In genomic region chr18:77851798-77852197, GRCh38 we compare ENCODE assay signal across 17 cellular contexts.
DNase-seq lines count a peak whose midpoint lies in the region; ATAC-seq and TF ChIP-seq lines count a peak whose summit lies in the region.
"Had no signal": no experiment of that assay in that cellular context is flagged by ENCODE, and none has a peak within 500 bp of the region (broad histone marks: within the 10 kb centered on the region; RNA-seq: fewer than 3 reads in every experiment).

No MANE protein-coding gene starts in this region.

- no peak for TF ChIP-seq EP300 in transverse colon (IDR thresholded peaks at IDR 0.05; ENCODE audit: low read depth)

- H3K27ac ChIP-seq in transverse colon: no peak overlapping the region
- H3K27ac ChIP-seq: HL-60, Peyer's patch had no signal

- H3K4me3 ChIP-seq in transverse colon: no peak overlapping the region
- H3K4me3 ChIP-seq: GM23338, Peyer's patch had no signal

- DNase-seq in COR-L47 (lab: John Stamatoyannopoulos, UW) (peak; percentile 84), NCI-H1105 treated with DMSO at 0.1 percent for 48 hours (lab: John Stamatoyannopoulos, UW) (peak; percentile 91), NCI-H187 treated with DMSO at 0.1 percent for 48 hours (lab: John Stamatoyannopoulos, UW) (peak; percentile 30), RKO (ENCODE audit: low spot score) (peak; percentile 24), chondrocyte (ENCODE audit: low spot score) (no peak), transverse colon (no peak)
- DNase-seq: ACHN; CD4-positive, alpha-beta T cell; KBM-7; NCI-H2171; Peyer's patch; SHP77 treated with DMSO at 0.1 percent for 48 hours; T-helper 2 cell had no signal

- H3K4me3 Mint-ChIP-seq in chondrocyte (ENCODE audit: unreplicated experiment): no peak overlapping the region
- H3K4me3 Mint-ChIP-seq: CD4-positive, alpha-beta T cell; GM23338 had no signal

- no peaks in the 10 kb centered on the region for H3K36me3 ChIP-seq in transverse colon
- H3K36me3 ChIP-seq: Peyer's patch had no signal

- TF ChIP-seq CTCF in chondrocyte (IDR thresholded peaks at IDR 0.05): no peak
- no peak for TF ChIP-seq CTCF in transverse colon (IDR thresholded peaks at IDR 0.05)

- no peaks in the 10 kb centered on the region for H3K9me3 ChIP-seq in transverse colon
- H3K9me3 ChIP-seq: Peyer's patch had no signal

- intact Hi-C loops in transverse colon (cut with DNase I; ENCODE audit: low total_unique reads): no loop called here

- H3K27ac Mint-ChIP-seq in chondrocyte (ENCODE audit: unreplicated experiment): no peak overlapping the region
- H3K27ac Mint-ChIP-seq: CD4-positive, alpha-beta T cell; GM23338 had no signal

- in situ Hi-C loops in transverse colon (cut with MboI; ENCODE audit: low pct_ligation_motif_present in 1 of 4, low pct_unique_long_range_greater_than_20kb in 1 of 4, low sequenced_read_pairs in 3 of 4): no loop called here

- no peaks in the 10 kb centered on the region for H3K4me1 Mint-ChIP-seq in chondrocyte (ENCODE audit: low read depth)
- H3K4me1 Mint-ChIP-seq: GM23338 had no signal

- no peaks in the 10 kb centered on the region for H3K27me3 ChIP-seq in transverse colon
- H3K27me3 ChIP-seq: Peyer's patch had no signal

- peaks cover 5% of the 10 kb centered on the region for H3K9me3 Mint-ChIP-seq in chondrocyte (ENCODE audit: low read depth)

- peaks cover 2% of the 10 kb centered on the region for H3K27me3 Mint-ChIP-seq in chondrocyte (ENCODE audit: low read depth)

- H3K4me1 ChIP-seq in transverse colon: no peaks in the 10 kb centered on the region
- H3K4me1 ChIP-seq: Peyer's patch had no signal

- no peak for TF ChIP-seq POLR2A in transverse colon (IDR thresholded peaks at IDR 0.05)

- H3K36me3 Mint-ChIP-seq in chondrocyte (ENCODE audit: low read depth): no peaks in the 10 kb centered on the region

- no peak for ATAC-seq in HG02642 (IDR thresholded peaks at IDR 0.05; ENCODE audit: poor library complexity, unreplicated experiment)
- ATAC-seq in GM19023 (IDR thresholded peaks at IDR 0.05; ENCODE audit: unreplicated experiment): no peak
- ATAC-seq: GM23338 had no signal

- WGBS in transverse colon (ENCODE audit: low coverage in 1 of 2), 2 donors: 30 to 39% methylated on average over 9 of the region's 9 CpGs

Comparison
In these comparisons a context has a peak if more than half of its experiments do, and no peak if none do; other contexts are left out.
1. DNase-seq: peak in COR-L47 (single experiment), NCI-H1105 treated with DMSO at 0.1 percent for 48 hours (single experiment), NCI-H187 treated with DMSO at 0.1 percent for 48 hours (single experiment) and RKO (single experiment); none in chondrocyte (single experiment) and transverse colon (single experiment).